18 cellular contexts compared by ENCODE assay signal in genomic region chr21:28226563-28226962, GRCh38.
"Had no signal": no experiment of that assay in that cellular context is flagged by ENCODE, and none has a peak within 500 bp of the region (broad histone marks: within the 10 kb centered on the region; RNA-seq: fewer than 3 reads in every experiment).

No MANE protein-coding gene starts in this region.

- H3K4me2 ChIP-seq: hepatocyte had no signal

- H3K4me3 ChIP-seq: coronary artery, dorsolateral prefrontal cortex, esophagus muscularis mucosa, gastroesophageal sphincter, heart left ventricle, hepatocyte, left lung, lower lobe of right lung, mucosa of descending colon had no signal

- H3K27ac ChIP-seq: coronary artery, dorsolateral prefrontal cortex, esophagus muscularis mucosa, foreskin keratinocyte, gastroesophageal sphincter, heart left ventricle, hepatocyte, left lung, lower lobe of right lung had no signal

- H3K4me1 ChIP-seq: lower lobe of right lung had no signal

- ATAC-seq: foreskin keratinocyte, gastroesophageal sphincter, heart left ventricle, left cardiac atrium, left lung, left ventricle myocardium superior, lower lobe of right lung, mucosa of descending colon had no signal

- H3K36me3 ChIP-seq: esophagus muscularis mucosa, gastroesophageal sphincter, heart left ventricle, left lung, lower lobe of right lung had no signal

- H3K9me3 ChIP-seq: esophagus muscularis mucosa, gastroesophageal sphincter, heart left ventricle, left lung, lower lobe of right lung, mucosa of descending colon had no signal

- DNase-seq: dermis blood vessel endothelial cell; dorsolateral prefrontal cortex; effector CD4-positive, alpha-beta T cell; effector memory CD4-positive, alpha-beta T cell; foreskin keratinocyte; heart left ventricle; hypothalamus; left cardiac atrium; left lung; left ventricle myocardium superior; lower lobe of right lung; mesenchymal stem cell; mucosa of descending colon; naive B cell had no signal

- H2AFZ ChIP-seq: hepatocyte had no signal

- H3K27me3 ChIP-seq: dorsolateral prefrontal cortex, esophagus muscularis mucosa, foreskin keratinocyte, gastroesophageal sphincter, heart left ventricle, hepatocyte, left lung had no signal
